In the genomic region with DNA sequence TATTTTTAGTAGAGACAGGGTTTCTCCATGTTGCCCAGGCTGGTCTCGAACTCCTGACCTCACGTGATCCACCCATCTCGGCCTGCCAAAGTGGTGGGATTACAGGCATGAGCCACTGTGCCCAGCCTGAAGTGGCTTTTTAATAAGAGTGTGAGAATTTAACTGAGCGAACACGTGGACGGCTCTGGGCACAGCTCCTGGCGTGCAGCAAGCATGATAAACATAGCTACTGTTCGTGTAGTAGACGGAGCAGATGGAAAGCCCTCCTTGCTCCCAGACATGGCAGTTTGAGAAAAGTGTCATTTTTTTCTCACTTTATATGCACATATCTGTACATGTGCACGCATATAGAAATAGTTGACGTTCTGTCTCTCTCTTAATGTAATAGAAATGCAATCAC, we compare ENCODE assay signal across 17 cellular contexts. TPM values are rescaled to one million over a fixed set of nuclear protein-coding genes. Genes with fewer than 3 reads are reported as not detected.
DNase-seq lines count a peak whose midpoint lies in the region; ATAC-seq and TF ChIP-seq lines count a peak whose summit lies in the region.
"Had no signal": no experiment of that assay in that cellular context is flagged by ENCODE, and none has a peak within 500 bp of the region (broad histone marks: within the 10 kb centered on the region; RNA-seq: fewer than 3 reads in every experiment).

No MANE protein-coding gene starts in this region.

- H3K27me3 Mint-ChIP-seq in chondrocyte (ENCODE audit: low read depth), result peaks cover 12% of the 10 kb centered on the region

- no peak overlapping the region for H3K4me3 Mint-ChIP-seq in chondrocyte (ENCODE audit: unreplicated experiment)
- H3K4me3 Mint-ChIP-seq: CD4-positive, CD25-positive, alpha-beta regulatory T cell; HFFc6 had no signal

- H3K4me1 Mint-ChIP-seq in chondrocyte (ENCODE audit: low read depth), result no peaks in the 10 kb centered on the region
- H3K4me1 Mint-ChIP-seq: CD4-positive, CD25-positive, alpha-beta regulatory T cell had no signal

- DNase-seq in NCI-H2171 treated with DMSO at 0.1 percent for 48 hours (lab: John Stamatoyannopoulos, UW) (peak; percentile 15), NCI-H2171 (lab: John Stamatoyannopoulos, UW) (no peak), NCI-H1694 treated with DMSO at 0.1 percent for 48 hours (lab: John Stamatoyannopoulos, UW) (peak; percentile 42), dorsolateral prefrontal cortex (peak in 6 of 10 donors; percentile 37 to 66 (median 54)), posterior cingulate gyrus (peak in 6 of 10 donors; percentile 45 to 89 (median 61)), chondrocyte (ENCODE audit: low spot score) (no peak)
- DNase-seq: AML-193; CD4-positive, CD25-positive, alpha-beta regulatory T cell; DMS53; HCEC 1CT; HFFc6 had no signal

- intact Hi-C loops in dorsolateral prefrontal cortex (cut with DNase I) (no loop called here), posterior cingulate gyrus (cut with DNase I) (no loop called here)

- no peak overlapping the region for H3K27ac Mint-ChIP-seq in chondrocyte (ENCODE audit: unreplicated experiment)
- H3K27ac Mint-ChIP-seq: CD4-positive, CD25-positive, alpha-beta regulatory T cell; HFFc6 had no signal

- no peak for ATAC-seq in GM19397 (IDR thresholded peaks at IDR 0.05; ENCODE audit: unreplicated experiment)
- ATAC-seq in GM21529 (IDR thresholded peaks at IDR 0.05; ENCODE audit: unreplicated experiment), result no peak

- no peaks in the 10 kb centered on the region for H3K27me3 ChIP-seq in dorsolateral prefrontal cortex

- no peaks in the 10 kb centered on the region for H3K9me3 Mint-ChIP-seq in chondrocyte (ENCODE audit: low read depth)
- H3K9me3 Mint-ChIP-seq: CD4-positive, CD25-positive, alpha-beta regulatory T cell; HFFc6 had no signal

- peak overlapping the region in 7 of 59 donors; percentile 2 to 46 (median 21) for H3K27ac ChIP-seq in dorsolateral prefrontal cortex
- H3K27ac ChIP-seq: 22Rv1; BLaER1 treated with 17β-estradiol and CSF1 and Interleukin-3, amounts not matched to agents 10 nM and 100 nM; HL-60 had no signal

- TF ChIP-seq CTCF in dorsolateral prefrontal cortex (IDR thresholded peaks at IDR 0.05 in 54 of 56, conservative IDR thresholded peaks at IDR 0.05 in 2 of 56; ENCODE audit: low read depth in 1 of 56, partially characterized antibody in 56 of 56), result no peak
- TF ChIP-seq CTCF in chondrocyte (IDR thresholded peaks at IDR 0.05), result no peak

- no peak overlapping the region for H3K4me3 ChIP-seq in dorsolateral prefrontal cortex
- H3K4me3 ChIP-seq: BLaER1 treated with 17β-estradiol and CSF1 and Interleukin-3, amounts not matched to agents 10 nM and 100 nM had no signal

- no peaks in the 10 kb centered on the region for H3K36me3 Mint-ChIP-seq in chondrocyte (ENCODE audit: low read depth)
- H3K36me3 Mint-ChIP-seq: CD4-positive, CD25-positive, alpha-beta regulatory T cell had no signal

RNA-seq across cellular contexts. Expression of a gene that starts 7.0 kb away (rescaled TPM):
- total RNA-seq in dorsolateral prefrontal cortex (10 to 100 TPM; 10.3 to 60.6 (median 25.2) TPM), chondrocyte (0.33 to 0.41 TPM in 2 of 3 replicates, not detected in the other)
- total RNA-seq: A673, HFFc6 had no signal

RNA-seq across cellular contexts. Expression of a gene that starts 55.0 kb away (rescaled TPM):
- total RNA-seq in dorsolateral prefrontal cortex, result 10 to 100 TPM; 20.6 to 54.7 (median 29.2) TPM
- total RNA-seq in chondrocyte, result 29.5 to 37.6 TPM (median 30.9 TPM) in 3 replicates

RNA-seq across cellular contexts. Expression of a gene that starts 55.3 kb away (rescaled TPM):
- total RNA-seq in dorsolateral prefrontal cortex (100 to 1,000 TPM; 167 to 257 (median 211) TPM), chondrocyte (139 to 205 TPM (median 144 TPM) in 3 replicates)

Comparison
In these comparisons a context has a peak if more than half of its experiments do, and no peak if none do; other contexts are left out.
1. DNase-seq: peak in NCI-H2171 treated with DMSO at 0.1 percent for 48 hours (single experiment), NCI-H1694 treated with DMSO at 0.1 percent for 48 hours (single experiment), dorsolateral prefrontal cortex (6 of 10) and posterior cingulate gyrus (6 of 10); none in NCI-H2171 (single experiment) and chondrocyte (single experiment).